ENCODE assay signal across 27 cellular contexts in genomic region chr11:70595016-70595415, GRCh38.
A peak's percentile ranks its signal among the peaks of the same experiment; 100 is the strongest.
DNase-seq lines count a peak whose midpoint lies in the region; ATAC-seq, FAIRE-seq and TF ChIP-seq lines count a peak whose summit lies in the region.
"Had no signal": no experiment of that assay in that cellular context is flagged by ENCODE, and none has a peak within 500 bp of the region (broad histone marks: within the 10 kb centered on the region; RNA-seq: fewer than 3 reads in every experiment).

No MANE protein-coding gene starts in this region.

- H3K27me3 Mint-ChIP-seq in T-helper 2 cell treated with Interferon-gamma antibody and Interleukin-4, amounts not matched to agents 5 μg/mL and 100 μg/mL, for 36 hours (ENCODE audit: low read depth) = peaks cover 14% of the 10 kb centered on the region

- ATAC-seq in Right ventricle myocardium superior (ENCODE audit: poor library complexity) = no peak
- no peak for ATAC-seq in left cardiac atrium

- H3K36me3 ChIP-seq in SJCRH30 = no peaks in the 10 kb centered on the region
- no peaks in the 10 kb centered on the region for H3K36me3 ChIP-seq in kidney (ENCODE audit: control insufficient read depth in 1 of 2, insufficient read depth in 2 of 2, low read length in 2 of 2)
- H3K36me3 ChIP-seq in WERI-Rb-1 = no peaks in the 10 kb centered on the region
- H3K36me3 ChIP-seq: BE2C had no signal

- H3K9ac ChIP-seq in kidney (ENCODE audit: low read length in 2 of 2) = no peak overlapping the region

- intact Hi-C loops in Right ventricle myocardium superior (cut with DNase I) = no loop called here
- intact Hi-C loops in left cardiac atrium (cut with DNase I) = no loop called here
- intact Hi-C loops in kidney (cut with DNase I) = no loop called here

- peaks cover 8% of the 10 kb centered on the region for H3K4me1 Mint-ChIP-seq in T-helper 2 cell treated with Interferon-gamma antibody and Interleukin-4, amounts not matched to agents 5 μg/mL and 100 μg/mL, for 36 hours (ENCODE audit: low read depth)

- TF ChIP-seq CTCF in kidney (IDR thresholded peaks at IDR 0.05; ENCODE audit: borderline replicate concordance, extremely low read depth, insufficient read depth) (no peak), WERI-Rb-1 (IDR thresholded peaks at IDR 0.05; ENCODE audit: low read depth, low read length) (no peak)

- H3K27me3 ChIP-seq in SJCRH30 (no peaks in the 10 kb centered on the region), WERI-Rb-1 (ENCODE audit: insufficient read depth, low read depth, severe bottlenecking) (no peaks in the 10 kb centered on the region)
- H3K27me3 ChIP-seq: BE2C had no signal

- H3K9me3 ChIP-seq in SJCRH30 (replicated peaks) = no peaks in the 10 kb centered on the region; the same call in 1 of the 2 replicates
- no peaks in the 10 kb centered on the region for H3K9me3 ChIP-seq in kidney (ENCODE audit: control insufficient read depth in 1 of 2, low read length in 2 of 2)
- no peaks in the 10 kb centered on the region for H3K9me3 ChIP-seq in WERI-Rb-1 (ENCODE audit: severe bottlenecking)
- H3K9me3 ChIP-seq: BE2C had no signal

- no peak overlapping the region for H3K4me3 ChIP-seq in SJCRH30
- no peak overlapping the region for H3K4me3 ChIP-seq in kidney (ENCODE audit: low read length in 2 of 2)
- H3K4me3 ChIP-seq in WERI-Rb-1 (ENCODE audit: low read depth, low read length) = no peak overlapping the region
- H3K4me3 ChIP-seq: GM12878 had no signal

- H3K4me1 ChIP-seq in SJCRH30 = peaks cover 24% of the 10 kb centered on the region
- H3K4me1 ChIP-seq in kidney (ENCODE audit: control insufficient read depth in 1 of 2, insufficient read depth in 1 of 2, low read depth in 1 of 2, low read length in 2 of 2) = no peaks in the 10 kb centered on the region
- H3K4me1 ChIP-seq: BE2C had no signal

- H3K9me3 Mint-ChIP-seq in T-helper 2 cell treated with Interferon-gamma antibody and Interleukin-4, amounts not matched to agents 5 μg/mL and 100 μg/mL, for 36 hours = no peaks in the 10 kb centered on the region

- no peak overlapping the region for H3K4me3 Mint-ChIP-seq in T-helper 2 cell treated with Interferon-gamma antibody and Interleukin-4, amounts not matched to agents 5 μg/mL and 100 μg/mL, for 36 hours
- H3K4me3 Mint-ChIP-seq: CD14-positive monocyte; CD4-positive, alpha-beta memory T cell; CD4-positive, CD25-positive, alpha-beta regulatory T cell; CD8-positive, alpha-beta memory T cell had no signal

- DNase-seq in Right ventricle myocardium superior (peak; percentile 18), left cardiac atrium (no peak), SJCRH30 (no peak), kidney (peak; percentile 63), WERI-Rb-1 (no peak), glomerular visceral epithelial cell (ENCODE audit: extremely low spot score) (no peak)
- DNase-seq in T-helper 2 cell treated with Interferon-gamma antibody and Interleukin-4, amounts not matched to agents 5 μg/mL and 100 μg/mL, for 36 hours (ENCODE audit: low spot score) = no peak
- DNase-seq: ACHN; BE2C; C1 segment of cervical spinal cord; CD4-positive, alpha-beta memory T cell; CD4-positive, CD25-positive, alpha-beta regulatory T cell; CD8-positive, alpha-beta memory T cell; COR-L47; DMS 273 treated with DMSO at 0.1 percent for 48 hours; DMS153; DMS53; DMS79; DND-41; EL; GDM1 had no signal

- no peaks in the 10 kb centered on the region for H3K36me3 Mint-ChIP-seq in T-helper 2 cell treated with Interferon-gamma antibody and Interleukin-4, amounts not matched to agents 5 μg/mL and 100 μg/mL, for 36 hours (ENCODE audit: low read depth)
- H3K36me3 Mint-ChIP-seq: CD14-positive monocyte; CD4-positive, alpha-beta memory T cell; CD4-positive, CD25-positive, alpha-beta regulatory T cell; CD8-positive, alpha-beta memory T cell had no signal

- peak overlapping the region; percentile 94 for H3K27ac ChIP-seq in SJCRH30
- no peak overlapping the region for H3K27ac ChIP-seq in kidney (ENCODE audit: low read depth in 2 of 2, low read length in 2 of 2)
- no peak overlapping the region for H3K27ac ChIP-seq in WERI-Rb-1
- H3K27ac ChIP-seq: 22Rv1 had no signal

- FAIRE-seq in kidney (lab: Jason Lieb, UNC) = no peak
- FAIRE-seq: A204.1, GM12878, GM12892, GM18507 had no signal

- H3K27ac Mint-ChIP-seq in T-helper 2 cell treated with Interferon-gamma antibody and Interleukin-4, amounts not matched to agents 5 μg/mL and 100 μg/mL, for 36 hours = no peak overlapping the region
- H3K27ac Mint-ChIP-seq: CD14-positive monocyte; CD4-positive, alpha-beta memory T cell; CD4-positive, CD25-positive, alpha-beta regulatory T cell; CD8-positive, alpha-beta memory T cell had no signal

Comparison
In these comparisons a context has a peak if more than half of its experiments do, and no peak if none do; other contexts are left out.
1. DNase-seq: peak in Right ventricle myocardium superior (single experiment) and kidney (single experiment); none in left cardiac atrium (single experiment), SJCRH30 (0 of 2), T-helper 2 cell treated with Interferon-gamma antibody and Interleukin-4, amounts not matched to agents 5 μg/mL and 100 μg/mL, for 36 hours (single experiment), WERI-Rb-1 (single experiment) and glomerular visceral epithelial cell (single experiment).